14 cellular contexts compared by ENCODE assay signal in genomic region chr2:158761626-158762025, GRCh38. TPM values are rescaled to one million over a fixed set of nuclear protein-coding genes. Genes with fewer than 3 reads are reported as not detected.
DNase-seq lines count a peak whose midpoint lies in the region; TF ChIP-seq lines count a peak whose summit lies in the region.
"Had no signal": no experiment of that assay in that cellular context is flagged by ENCODE, and none has a peak within 500 bp of the region (broad histone marks: within the 10 kb centered on the region; RNA-seq: fewer than 3 reads in every experiment).

No MANE protein-coding gene starts in this region.

- CTCF ChIA-PET in HEK293 (lab: Yijun Ruan, JAX) = interaction anchor here (0.7 to 1.9 kb wide), 2 partner anchors 8 to 14 kb away, joined by 3 to 18 read pairs; no protein-coding TSS in a partner anchor

- H3K36me3 ChIP-seq in HEK293 (ENCODE audit: control insufficient read depth in 2 of 2, insufficient read depth in 1 of 2, low read length in 2 of 2) (no peaks in the 10 kb centered on the region), WERI-Rb-1 (no peaks in the 10 kb centered on the region), thymus (ENCODE audit: control insufficient read depth, insufficient read depth) (no peaks in the 10 kb centered on the region), stomach (no peaks in the 10 kb centered on the region)

- POLR2A ChIA-PET in HEK293 (lab: Yijun Ruan, JAX) = no interaction called here

- DNase-seq in WERI-Rb-1 = no peak
- DNase-seq in fibroblast of villous mesenchyme (ENCODE audit: low read depth) = peak; percentile 5
- DNase-seq in stomach = no peak
- no peak for DNase-seq in putamen (ENCODE audit: low spot score)
- no peak for DNase-seq in activated CD8-positive, alpha-beta memory T cell treated with anti-CD3 and anti-CD28 coated beads, Interleukin-2, amount 50 U/mL, for 48 hours
- DNase-seq: activated CD4-positive, alpha-beta T cell treated with anti-CD3 and anti-CD28 coated beads, Interleukin-2, amount 50 U/mL, for 48 hours; activated effector memory CD4-positive, alpha-beta T cell treated with Interleukin-2 at 50 U/mL for 16 hours; central memory CD4-positive, alpha-beta T cell; GF-D8; retina; stimulated activated CD4-positive, alpha-beta T cell treated with anti-CD3 and anti-CD28 coated beads, Interleukin-4, amount 100 ng/mL, for 24 hours had no signal

- no peak for TF ChIP-seq EP300 in stomach (IDR thresholded peaks at IDR 0.05)

- no peaks in the 10 kb centered on the region for H3K27me3 ChIP-seq in WERI-Rb-1 (ENCODE audit: insufficient read depth, low read depth, severe bottlenecking)
- no peaks in the 10 kb centered on the region for H3K27me3 ChIP-seq in thymus (ENCODE audit: control insufficient read depth, insufficient read depth)
- no peaks in the 10 kb centered on the region for H3K27me3 ChIP-seq in stomach

- H3K4me1 ChIP-seq in HEK293 (ENCODE audit: control insufficient read depth, insufficient read depth, low read length) = no peaks in the 10 kb centered on the region
- H3K4me1 ChIP-seq in thymus (ENCODE audit: control insufficient read depth, insufficient read depth, low read length) = no peaks in the 10 kb centered on the region
- no peaks in the 10 kb centered on the region for H3K4me1 ChIP-seq in stomach

- H3K9me3 ChIP-seq in HEK293 (ENCODE audit: control insufficient read depth, insufficient read depth, low read depth, low read length) = no peaks in the 10 kb centered on the region
- H3K9me3 ChIP-seq in WERI-Rb-1 (ENCODE audit: severe bottlenecking) = peaks cover 3% of the 10 kb centered on the region
- no peaks in the 10 kb centered on the region for H3K9me3 ChIP-seq in thymus (ENCODE audit: control insufficient read depth)
- H3K9me3 ChIP-seq in stomach = peaks cover 0 to 6% (median 2%) of the 10 kb centered on the region in 4 donors

- no peak overlapping the region for H3K4me3 ChIP-seq in HEK293 (ENCODE audit: low read depth, low read length)
- H3K4me3 ChIP-seq in WERI-Rb-1 (ENCODE audit: low read depth, low read length) = no peak overlapping the region
- H3K4me3 ChIP-seq in fibroblast of villous mesenchyme (ENCODE audit: low read depth, low read length) = no peak overlapping the region
- no peak overlapping the region for H3K4me3 ChIP-seq in thymus (ENCODE audit: low read length)
- no peak overlapping the region for H3K4me3 ChIP-seq in stomach

- no peak for TF ChIP-seq CTCF in HEK293 (tag by site-specific recombination; IDR thresholded peaks at IDR 0.05)
- no peak for TF ChIP-seq CTCF in WERI-Rb-1 (IDR thresholded peaks at IDR 0.05; ENCODE audit: low read depth, low read length)
- no peak for TF ChIP-seq CTCF in fibroblast of villous mesenchyme (IDR thresholded peaks at IDR 0.05; ENCODE audit: insufficient read depth, low read depth, low read length)
- no peak for TF ChIP-seq CTCF in stomach (IDR thresholded peaks at IDR 0.05)

- intact Hi-C loops in stomach (cut with DNase I; ENCODE audit: low total_unique reads) = no loop called here

- WGBS in thymus = 95% methylated on average over 4 of the region's 4 CpGs
- WGBS in stomach, 5 donors = 75 to 82% (median 81%) methylated on average over 4 of the region's 4 CpGs

- TF ChIP-seq POLR2A in stomach (IDR thresholded peaks at IDR 0.05) = no peak

- H3K27ac ChIP-seq in HEK293 (ENCODE audit: extremely low read depth, low read depth, low read length) (no peak overlapping the region), WERI-Rb-1 (peak overlapping the region; percentile 41; the same call in 1 of the 2 replicates), thymus (ENCODE audit: low read depth) (peak overlapping the region; percentile 46), stomach (no peak overlapping the region)

TF ChIP-seq in HEK293, 187 proteins besides CTCF, POLR2A, EP300 and RAD21:
- TF ChIP-seq ZBTB17 (tag by site-specific recombination; IDR thresholded peaks at IDR 0.05) = 0 out of 2 replicates have a peak, but pooled peaks have one; percentile 12
- no peak for TF ChIP-seq KLF16 (tag by site-specific recombination; IDR thresholded peaks at IDR 0.05)

RNA-seq across cellular contexts. Expression of gene DAPL1, which starts 33.5 kb away (rescaled TPM):
- total RNA-seq in fibroblast of villous mesenchyme = not detected in 2 replicates
- polyA plus RNA-seq in thymus = 47.4 TPM
- total RNA-seq in stomach = not detected
- polyA plus RNA-seq in stomach = 100 to 1,000 TPM in 1 of 3 donors, 1 to 10 TPM in 1, not detected in 1; 1.4 to 138 TPM
- total RNA-seq: myocyte had no signal

Comparison
In these comparisons a context has a peak if more than half of its experiments do, and no peak if none do; other contexts are left out.
1. H3K27ac ChIP-seq: peak in WERI-Rb-1 (single experiment) and thymus (single experiment); none in HEK293 (single experiment) and stomach (0 of 5).